ENCODE assay signal across 1 cellular context in genomic region chr3:129627350-129628168, GRCh38.
TF ChIP-seq lines count a peak whose summit lies in the region.

No MANE protein-coding gene starts in this region.

TF ChIP-seq in HepG2, 621 proteins besides CTCF, POLR2A, EP300 and RAD21 (continued from another document and continues in another):
- TF ChIP-seq ZNF362 (CRISPR knock-in tag; IDR thresholded peaks at IDR 0.05; ENCODE audit: borderline replicate concordance) (no peak), ZNF639 (CRISPR knock-in tag; conservative IDR thresholded peaks at IDR 0.05) (no peak), TBX3 (IDR thresholded peaks at IDR 0.05; ENCODE audit: borderline replicate concordance) (no peak), JARID2 (CRISPR knock-in tag; IDR thresholded peaks at IDR 0.05; ENCODE audit: insufficient replicate concordance) (no peak), STAG1 (CRISPR knock-in tag; IDR thresholded peaks at IDR 0.05) (peak; percentile 90), MYNN (CRISPR knock-in tag; IDR thresholded peaks at IDR 0.05; ENCODE audit: low read depth) (peak; percentile 40; the same call in 1 of the 2 replicates), SOX5 (CRISPR knock-in tag; IDR thresholded peaks at IDR 0.05; ENCODE audit: borderline replicate concordance) (no peak; the same call in 1 of the 2 replicates), DR1 (CRISPR knock-in tag; IDR thresholded peaks at IDR 0.05) (no peak), CAMTA2 (CRISPR knock-in tag; IDR thresholded peaks at IDR 0.05; ENCODE audit: borderline replicate concordance) (no peak), GTF3A (CRISPR knock-in tag; conservative IDR thresholded peaks at IDR 0.05) (no peak), ZNF10 (CRISPR knock-in tag; IDR thresholded peaks at IDR 0.05; ENCODE audit: borderline replicate concordance, low read depth) (no peak), HMGXB3 (CRISPR knock-in tag; IDR thresholded peaks at IDR 0.05; ENCODE audit: borderline replicate concordance) (no peak), ELF3 (CRISPR knock-in tag; IDR thresholded peaks at IDR 0.05) (no peak; the same call in 1 of the 2 replicates), MTA3 (CRISPR knock-in tag; IDR thresholded peaks at IDR 0.05) (no peak), HDAC2 (CRISPR knock-in tag; IDR thresholded peaks at IDR 0.05) (no peak), ZNF839 (CRISPR knock-in tag; IDR thresholded peaks at IDR 0.05; ENCODE audit: borderline replicate concordance) (no peak), MTERF4 (CRISPR knock-in tag; IDR thresholded peaks at IDR 0.05) (no peak; the same call in 1 of the 2 replicates), SP4 (CRISPR knock-in tag; IDR thresholded peaks at IDR 0.05) (no peak; the same call in 1 of the 2 replicates), HOXA9 (CRISPR knock-in tag; IDR thresholded peaks at IDR 0.05; ENCODE audit: borderline replicate concordance) (no peak), AKNA (CRISPR knock-in tag; IDR thresholded peaks at IDR 0.05; ENCODE audit: borderline replicate concordance) (no peak), ZNF232 (CRISPR knock-in tag; IDR thresholded peaks at IDR 0.05; ENCODE audit: borderline replicate concordance) (no peak), CHD2 (IDR thresholded peaks at IDR 0.05; ENCODE audit: low read depth, low read length) (no peak), SNRNP70 (IDR thresholded peaks at IDR 0.05; ENCODE audit: low read depth, low read length) (no peak), ZNF142 (CRISPR knock-in tag; IDR thresholded peaks at IDR 0.05) (peak; percentile 43; the same call in 1 of the 2 replicates), MIER3 (CRISPR knock-in tag; IDR thresholded peaks at IDR 0.05; ENCODE audit: borderline replicate concordance) (no peak), JDP2 (CRISPR knock-in tag; IDR thresholded peaks at IDR 0.05; ENCODE audit: borderline replicate concordance) (no peak), KDM5B (CRISPR knock-in tag; IDR thresholded peaks at IDR 0.05; ENCODE audit: borderline replicate concordance) (0 out of 2 replicates have a peak, but pooled peaks have one; percentile 25), SIN3B (IDR thresholded peaks at IDR 0.05; ENCODE audit: low read length) (no peak), LRRFIP1 (CRISPR knock-in tag; conservative IDR thresholded peaks at IDR 0.05) (no peak), NR2F6 (IDR thresholded peaks at IDR 0.05) (no peak), NR2F6 (CRISPR knock-in tag; IDR thresholded peaks at IDR 0.05) (no peak), TAF1 (CRISPR knock-in tag; IDR thresholded peaks at IDR 0.05) (peak; percentile 64), GZF1 (CRISPR knock-in tag; IDR thresholded peaks at IDR 0.05) (no peak), YY1 (IDR thresholded peaks at IDR 0.05; ENCODE audit: insufficient read depth, insufficient replicate concordance, low read depth, low read length) (no peak), MLX (CRISPR knock-in tag; IDR thresholded peaks at IDR 0.05) (no peak), ZNF773 (CRISPR knock-in tag; IDR thresholded peaks at IDR 0.05; ENCODE audit: borderline replicate concordance) (no peak), ZNF782 (CRISPR knock-in tag; IDR thresholded peaks at IDR 0.05; ENCODE audit: borderline replicate concordance) (no peak), NFIC (IDR thresholded peaks at IDR 0.05; ENCODE audit: low read length) (no peak), ARID2 (CRISPR knock-in tag; IDR thresholded peaks at IDR 0.05; ENCODE audit: borderline replicate concordance) (no peak), TARDBP (CRISPR knock-in tag; IDR thresholded peaks at IDR 0.05) (no peak)
